ENCODE assay signal across 9 cellular contexts in the genomic region with DNA sequence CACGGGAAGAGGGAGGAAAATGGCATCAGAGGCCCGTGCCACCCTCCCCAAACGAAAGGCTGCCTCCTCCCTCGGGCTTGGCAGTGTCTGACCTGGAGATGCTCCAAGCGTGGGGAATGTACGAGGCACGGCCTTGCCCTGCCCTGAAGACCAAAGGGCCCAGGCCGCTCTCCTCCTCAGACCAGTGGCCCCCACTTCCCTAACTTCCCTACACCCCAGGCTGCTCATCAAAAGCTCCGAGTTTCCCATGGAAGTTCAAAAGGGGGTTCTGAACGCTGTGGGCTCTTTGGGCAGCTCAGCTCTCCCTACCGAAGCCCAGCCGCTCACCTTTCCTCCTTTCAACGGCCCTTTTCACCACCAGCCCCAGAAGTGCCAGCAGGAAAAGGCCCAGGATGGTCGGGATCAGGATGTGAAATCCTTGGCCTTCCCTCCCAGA. TPM values are rescaled to one million over a fixed set of nuclear protein-coding genes. Genes with fewer than 3 reads are reported as not detected.
DNase-seq lines count a peak whose midpoint lies in the region; ATAC-seq lines count a peak whose summit lies in the region.
"Had no signal": no experiment of that assay in that cellular context is flagged by ENCODE, and none has a peak within 500 bp of the region (broad histone marks: within the 10 kb centered on the region; RNA-seq: fewer than 3 reads in every experiment).

No MANE protein-coding gene starts in this region.

- H3K4me1 ChIP-seq in mesenchymal stem cell (ENCODE audit: control insufficient read depth, insufficient read depth, low read depth, low read length) (peaks cover 12% of the 10 kb centered on the region), urinary bladder (ENCODE audit: insufficient read depth) (no peaks in the 10 kb centered on the region)

- peak overlapping the region in 1 of 2 experiments; percentile 73 for H3K23ac ChIP-seq in mesenchymal stem cell (ENCODE audit: low read length in 2 of 2)

- peak overlapping the region; percentile 74 for H2BK120ac ChIP-seq in mesenchymal stem cell (ENCODE audit: low read depth, low read length)

- H3K27me3 ChIP-seq in mesenchymal stem cell (ENCODE audit: control insufficient read depth in 1 of 2, insufficient read depth in 1 of 2, low read length in 2 of 2), result peaks cover 29 to 39% of the 10 kb centered on the region in 2 experiments

- CTCF ChIA-PET in activated naive CD4-positive, alpha-beta T cell treated with anti-CD3 and anti-CD28 coated beads, Interleukin-2, amount 10 ng/mL, durations not matched to agents 7 days and 5 days (lab: Charles Lee), result interaction anchor here (0.9 to 7.1 kb wide), 13 partner anchors 9 to 251 kb away, joined by 3 to 73 read pairs (median 7); partner anchors contain the start of genes FCMR and IL20

- no peak overlapping the region for H3K14ac ChIP-seq in mesenchymal stem cell (ENCODE audit: low read length in 2 of 2)

- H2BK5ac ChIP-seq in mesenchymal stem cell (ENCODE audit: low read depth, low read length, poor library complexity, severe bottlenecking), result no peak overlapping the region

- H3K27me3 Mint-ChIP-seq in activated naive CD4-positive, alpha-beta T cell treated with anti-CD3 and anti-CD28 coated beads, Interleukin-2, amount 10 ng/mL, durations not matched to agents 7 days and 5 days, result no peaks in the 10 kb centered on the region
- peaks cover 71% of the 10 kb centered on the region for H3K27me3 Mint-ChIP-seq in dendritic cell treated with granulocyte-macrophage colony-stimulating factor and Interleukin-4, amounts not matched to agents 40 ng/mL and 50 ng/mL, for 4 days

- peak overlapping the region; percentile 71 for H2BK15ac ChIP-seq in mesenchymal stem cell (ENCODE audit: low read depth, poor library complexity, severe bottlenecking)

- H3K36me3 ChIP-seq in mesenchymal stem cell (ENCODE audit: control insufficient read depth in 1 of 2, insufficient read depth in 2 of 2, low read depth in 1 of 2, low read length in 2 of 2), result peaks cover 0 to 5% of the 10 kb centered on the region in 2 experiments
- H3K36me3 ChIP-seq in urinary bladder (ENCODE audit: insufficient read depth), result no peaks in the 10 kb centered on the region

- peak overlapping the region; percentile 37 to 79 for H3K18ac ChIP-seq in mesenchymal stem cell (ENCODE audit: low read depth in 1 of 2, low read length in 2 of 2)

- H3K9me3 Mint-ChIP-seq in activated naive CD4-positive, alpha-beta T cell treated with anti-CD3 and anti-CD28 coated beads, Interleukin-2, amount 10 ng/mL, durations not matched to agents 7 days and 5 days, result no peaks in the 10 kb centered on the region
- H3K9me3 Mint-ChIP-seq in dendritic cell treated with granulocyte-macrophage colony-stimulating factor and Interleukin-4, amounts not matched to agents 40 ng/mL and 50 ng/mL, for 4 days, result no peaks in the 10 kb centered on the region

- H3K79me1 ChIP-seq in mesenchymal stem cell (replicated peaks; ENCODE audit: low read length, poor library complexity, severe bottlenecking), result no peaks in the 10 kb centered on the region

- peak overlapping the region; percentile 78 to 94 for H2BK12ac ChIP-seq in mesenchymal stem cell (ENCODE audit: low read length in 2 of 2)

- H3K9ac ChIP-seq in mesenchymal stem cell (ENCODE audit: low read length), result peak overlapping the region; percentile 21

- H3K4ac ChIP-seq in mesenchymal stem cell (ENCODE audit: low read depth in 1 of 2, low read length in 2 of 2), result peak overlapping the region; percentile 49 to 66

- H4K91ac ChIP-seq in mesenchymal stem cell (ENCODE audit: low read length), result peak overlapping the region; percentile 82

- H3K27ac ChIP-seq in mesenchymal stem cell (ENCODE audit: low read length, poor library complexity, severe bottlenecking) (no peak overlapping the region), urinary bladder (ENCODE audit: low read depth) (no peak overlapping the region)

- peaks cover 91% of the 10 kb centered on the region for H3K4me1 Mint-ChIP-seq in activated naive CD4-positive, alpha-beta T cell treated with anti-CD3 and anti-CD28 coated beads, Interleukin-2, amount 10 ng/mL, durations not matched to agents 7 days and 5 days
- H3K4me1 Mint-ChIP-seq in dendritic cell treated with granulocyte-macrophage colony-stimulating factor and Interleukin-4, amounts not matched to agents 40 ng/mL and 50 ng/mL, for 4 days (ENCODE audit: low read depth), result peaks cover 25% of the 10 kb centered on the region

- ATAC-seq in GM18858 (IDR thresholded peaks at IDR 0.05; ENCODE audit: unreplicated experiment), result no peak

- peak overlapping the region; percentile 91 for H4K8ac ChIP-seq in mesenchymal stem cell (ENCODE audit: low read length)

- no peaks in the 10 kb centered on the region for H3K9me3 ChIP-seq in mesenchymal stem cell (ENCODE audit: control insufficient read depth, low read length)

- no peak overlapping the region for H2AK5ac ChIP-seq in mesenchymal stem cell (ENCODE audit: low read length, severe bottlenecking)

- DNase-seq in activated naive CD4-positive, alpha-beta T cell treated with anti-CD3 and anti-CD28 coated beads, Interleukin-2, amount 10 ng/mL, durations not matched to agents 7 days and 5 days, result no peak
- no peak for DNase-seq in activated naive CD4-positive, alpha-beta T cell treated with anti-CD3 and anti-CD28 coated beads, Interleukin-2, amount 50 U/mL, for 16 hours
- no peak for DNase-seq in mesenchymal stem cell
- DNase-seq in NCI-H1417 treated with DMSO at 0.1 percent for 48 hours (lab: John Stamatoyannopoulos, UW), result no peak
- no peak for DNase-seq in epidermal melanocyte (ENCODE audit: insufficient read length, low spot score)

- H3K4me3 ChIP-seq in mesenchymal stem cell (ENCODE audit: insufficient read depth in 1 of 2, low read depth in 1 of 2, low read length in 2 of 2) (peak overlapping the region; percentile 59 to 69), urinary bladder (ENCODE audit: low read depth, low read length) (peak overlapping the region; percentile 31)

- H3K4me2 ChIP-seq in mesenchymal stem cell (ENCODE audit: low read length, poor library complexity, severe bottlenecking), result peak overlapping the region; percentile 95

- 13% methylated on average over 11 of the region's 14 CpGs for WGBS in mesenchymal stem cell
- 26% methylated on average over 14 of the region's 14 CpGs for WGBS in urinary bladder

- peak overlapping the region; percentile 38 for H3K4me3 Mint-ChIP-seq in activated naive CD4-positive, alpha-beta T cell treated with anti-CD3 and anti-CD28 coated beads, Interleukin-2, amount 10 ng/mL, durations not matched to agents 7 days and 5 days
- H3K4me3 Mint-ChIP-seq in dendritic cell treated with granulocyte-macrophage colony-stimulating factor and Interleukin-4, amounts not matched to agents 40 ng/mL and 50 ng/mL, for 4 days, result peak overlapping the region; percentile 63

- intact Hi-C loops in dendritic cell treated with granulocyte-macrophage colony-stimulating factor and Interleukin-4, amounts not matched to agents 40 ng/mL and 50 ng/mL, for 4 days (cut with micrococcal nuclease), result loop anchor here (2.0 to 10.0 kb wide), 3 partner anchors 175 to 303 kb away; partner anchors contain the start of gene DYRK3

- H3K36me3 Mint-ChIP-seq in activated naive CD4-positive, alpha-beta T cell treated with anti-CD3 and anti-CD28 coated beads, Interleukin-2, amount 10 ng/mL, durations not matched to agents 7 days and 5 days, result peaks cover 84% of the 10 kb centered on the region
- no peaks in the 10 kb centered on the region for H3K36me3 Mint-ChIP-seq in dendritic cell treated with granulocyte-macrophage colony-stimulating factor and Interleukin-4, amounts not matched to agents 40 ng/mL and 50 ng/mL, for 4 days (ENCODE audit: low read depth)

- H3K27ac Mint-ChIP-seq in activated naive CD4-positive, alpha-beta T cell treated with anti-CD3 and anti-CD28 coated beads, Interleukin-2, amount 10 ng/mL, durations not matched to agents 7 days and 5 days, result no peak overlapping the region
- H3K27ac Mint-ChIP-seq in dendritic cell treated with granulocyte-macrophage colony-stimulating factor and Interleukin-4, amounts not matched to agents 40 ng/mL and 50 ng/mL, for 4 days, result no peak overlapping the region

- peak overlapping the region; percentile 94 for H2AFZ ChIP-seq in mesenchymal stem cell (ENCODE audit: low read depth, low read length)

RNA-seq across cellular contexts. Expression of gene FCMR, which starts 11.8 kb away (rescaled TPM):
- 3.9 TPM for polyA plus RNA-seq in mesenchymal stem cell (2013, experiment 1 of 2)
- 3.5 TPM for polyA plus RNA-seq in mesenchymal stem cell (2013, experiment 2 of 2)
- 0.95 TPM for total RNA-seq in urinary bladder
- polyA plus RNA-seq in urinary bladder, result 6.1 TPM

RNA-seq across cellular contexts. Expression of gene IL24, which starts 12.7 kb away (rescaled TPM):
- 1.2 TPM for polyA plus RNA-seq in mesenchymal stem cell (2013, experiment 1 of 2)
- 1.5 TPM for polyA plus RNA-seq in mesenchymal stem cell (2013, experiment 2 of 2)
- not detected for total RNA-seq in urinary bladder
- polyA plus RNA-seq in urinary bladder, result 0.06 TPM

RNA-seq across cellular contexts. Expression of gene PIGR, which starts 36.4 kb away (rescaled TPM):
- polyA plus RNA-seq in mesenchymal stem cell (2013, experiment 1 of 2), result not detected
- not detected for polyA plus RNA-seq in mesenchymal stem cell (2013, experiment 2 of 2)
- total RNA-seq in urinary bladder, result 27.5 TPM
- 2.3 TPM for polyA plus RNA-seq in urinary bladder
- total RNA-seq: M059J had no signal

RNA-seq across cellular contexts. Expression of gene IL20, which starts 44.5 kb away (rescaled TPM):
- polyA plus RNA-seq in mesenchymal stem cell (2013, experiment 1 of 2), result not detected
- polyA plus RNA-seq in mesenchymal stem cell (2013, experiment 2 of 2), result not detected
- not detected for total RNA-seq in urinary bladder
- polyA plus RNA-seq in urinary bladder, result not detected
- total RNA-seq: M059J had no signal
